ENCODE assay signal across 14 cellular contexts in the genomic region with DNA sequence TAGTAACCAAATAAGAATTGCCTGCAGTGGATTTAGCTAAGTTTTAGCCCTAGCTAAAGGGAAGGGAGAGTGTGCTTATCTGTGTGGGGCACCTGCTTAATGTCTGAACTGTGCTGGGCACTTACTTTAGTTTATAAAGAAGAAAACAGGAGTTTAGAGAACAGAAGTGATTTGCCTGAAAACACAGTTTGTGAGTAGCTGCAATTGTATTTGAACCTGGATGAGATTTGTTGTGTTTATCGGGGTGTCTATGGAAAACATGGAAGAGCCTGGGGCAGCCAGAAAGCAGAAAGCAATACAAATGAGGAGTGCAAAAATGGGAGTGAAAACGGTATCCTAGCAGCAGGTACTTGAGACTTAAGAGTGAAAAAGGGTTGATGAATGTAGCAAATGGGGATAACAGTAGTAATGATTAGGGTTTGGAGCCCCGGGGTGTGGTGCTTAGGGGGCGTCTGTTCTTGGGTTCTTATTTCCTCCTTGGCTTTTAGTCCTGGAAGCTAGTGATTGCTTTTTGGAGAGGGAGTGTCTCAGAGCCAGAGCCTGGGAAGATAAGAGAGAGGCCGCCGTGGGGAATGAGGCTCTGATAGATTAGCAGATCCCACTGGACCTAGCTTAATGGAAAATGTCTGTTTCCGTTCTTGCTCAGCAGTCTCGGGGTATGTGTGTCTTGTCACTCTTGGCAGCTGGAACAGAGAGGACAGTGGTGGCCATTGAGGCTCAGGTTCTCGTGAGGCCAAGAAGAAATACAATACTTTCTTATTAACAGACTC. TPM values are rescaled to one million over a fixed set of nuclear protein-coding genes. Genes with fewer than 3 reads are reported as not detected.
DNase-seq lines count a peak whose midpoint lies in the region; ATAC-seq, FAIRE-seq and TF ChIP-seq lines count a peak whose summit lies in the region.
"Had no signal": no experiment of that assay in that cellular context is flagged by ENCODE, and none has a peak within 500 bp of the region (broad histone marks: within the 10 kb centered on the region; RNA-seq: fewer than 3 reads in every experiment).

No MANE protein-coding gene starts in this region.

- H3K36me3 Mint-ChIP-seq in activated CD8-positive, alpha-beta memory T cell treated with anti-CD3 and anti-CD28 coated beads, Interleukin-2, amount 10 ng/mL, durations not matched to agents 7 days and 5 days: peaks cover 37% of the 10 kb centered on the region

- H3K9ac ChIP-seq in GM12878 (ENCODE audit: control insufficient read depth, insufficient read depth, low read length) (no peak overlapping the region), subcutaneous abdominal adipose tissue (ENCODE audit: low read length in 5 of 5) (peak overlapping the region in 4 of 5 donors; percentile 15 to 41 (median 27))

- TF ChIP-seq POLR2A in GM12878 (IDR thresholded peaks at IDR 0.05; ENCODE audit: low read depth, low read length): no peak

- no peak for TF ChIP-seq RAD21 in GM12878 (IDR thresholded peaks at IDR 0.05; ENCODE audit: insufficient read depth, low read depth, low read length)

- ATAC-seq in activated CD8-positive, alpha-beta memory T cell treated with anti-CD3 and anti-CD28 coated beads, Interleukin-2, amount 10 ng/mL, durations not matched to agents 7 days and 5 days: peak; percentile 4
- peak; percentile 6; the same call in 2 of the 3 replicates for ATAC-seq in GM12878
- ATAC-seq: sciatic nerve had no signal

- no peak for TF ChIP-seq CTCF in GM12878 (IDR thresholded peaks at IDR 0.05 in 2 of 3, conservative IDR thresholded peaks at IDR 0.05 in 1 of 3; ENCODE audit: control insufficient read depth in 2 of 3, extremely low read depth in 1 of 3, insufficient read depth in 1 of 3, low read depth in 3 of 3, low read length in 3 of 3)

- no peak overlapping the region for H3K4me3 Mint-ChIP-seq in activated CD8-positive, alpha-beta memory T cell treated with anti-CD3 and anti-CD28 coated beads, Interleukin-2, amount 10 ng/mL, durations not matched to agents 7 days and 5 days

- in situ Hi-C loops in GM12878 (cut with MboI): no loop called here

- RAD21 ChIA-PET in GM12878 (lab: Charles Lee; ENCODE audit: unreplicated experiment): interaction anchor here (1.4 to 1.9 kb wide), 2 partner anchors 45 to 47 kb away, joined by 5 to 9 read pairs; a partner anchor contains a TSS

- no peak for DNase-seq in activated CD8-positive, alpha-beta memory T cell treated with anti-CD3 and anti-CD28 coated beads, Interleukin-2, amount 10 ng/mL, durations not matched to agents 7 days and 5 days
- DNase-seq in activated CD8-positive, alpha-beta memory T cell treated with anti-CD3 and anti-CD28 coated beads, Interleukin-2, amount 50 U/mL, for 48 hours: no peak
- DNase-seq in GM12878 (ENCODE audit: low read depth, low spot score): no peak
- DNase-seq in islet precursor cell: peak; percentile 66
- no peak for DNase-seq in NCI-H526 (lab: John Stamatoyannopoulos, UW)
- no peak for DNase-seq in NK-92 treated with Interleukin-12 subunit alpha and Interleukin-12 subunit beta, amount 100 ng/mL, for 24 hours (lab: John Stamatoyannopoulos, UW)
- DNase-seq in NCI-H748 treated with DMSO at 0.1 percent for 48 hours (lab: John Stamatoyannopoulos, UW): no peak
- DNase-seq: NCI-H2171 treated with DMSO at 0.1 percent for 48 hours, PC-3, T1000, upper lobe of left lung had no signal

- TF ChIP-seq EP300 in GM12878 (IDR thresholded peaks at IDR 0.05; ENCODE audit: borderline replicate concordance in 1 of 2, control insufficient read depth in 1 of 2, low read depth in 2 of 2, low read length in 2 of 2): no peak

- CTCF ChIA-PET in activated CD8-positive, alpha-beta memory T cell treated with anti-CD3 and anti-CD28 coated beads, Interleukin-2, amount 10 ng/mL, durations not matched to agents 7 days and 5 days (lab: Charles Lee): interaction anchor here (1.1 to 8.6 kb wide), 5 partner anchors 35 to 113 kb away, joined by 3 to 116 read pairs (median 5); a partner anchor contains a TSS
- CTCF ChIA-PET in GM12878 (lab: Yijun Ruan, JAX): interaction anchor here (0.6 to 9.6 kb wide), 16 partner anchors 9 to 315 kb away, joined by 3 to 152 read pairs (median 6); a partner anchor contains a TSS

- FAIRE-seq in GM12878 (lab: Jason Lieb, UNC): no peak
- FAIRE-seq: endothelial cell of umbilical vein had no signal

- no peak overlapping the region for H3K27ac ChIP-seq in GM12878 (ENCODE audit: control insufficient read depth, insufficient read depth)
- no peak overlapping the region for H3K27ac ChIP-seq in subcutaneous abdominal adipose tissue (ENCODE audit: low read depth, low read length)
- H3K27ac ChIP-seq: upper lobe of left lung had no signal

- BruUV-seq in GM12878 (replicated peaks; lab: Mats Ljungman, UMichigan): no TSS peak

- H3K27me3 Mint-ChIP-seq in activated CD8-positive, alpha-beta memory T cell treated with anti-CD3 and anti-CD28 coated beads, Interleukin-2, amount 10 ng/mL, durations not matched to agents 7 days and 5 days: no peaks in the 10 kb centered on the region

- no peaks in the 10 kb centered on the region for H4K20me1 ChIP-seq in GM12878 (ENCODE audit: control insufficient read depth, insufficient read depth)

- H3K9me3 ChIP-seq in GM12878 (replicated peaks; ENCODE audit: control insufficient read depth, insufficient read depth, low read length) (no peaks in the 10 kb centered on the region), subcutaneous abdominal adipose tissue (ENCODE audit: control insufficient read depth in 5 of 5, low read length in 5 of 5) (no peaks in the 10 kb centered on the region)
- H3K9me3 ChIP-seq: upper lobe of left lung had no signal

- H3K79me2 ChIP-seq in GM12878 (ENCODE audit: control insufficient read depth, insufficient read depth, low read length): peaks cover 84% of the 10 kb centered on the region

- POLR2A ChIA-PET in GM12878 (lab: Charles Lee): interaction anchor here (0.7 to 1.8 kb wide), 3 partner anchors 8 to 232 kb away, joined by 3 to 5 read pairs (median 4); no protein-coding TSS in a partner anchor

- WGBS in GM12878 (ENCODE audit: insufficient coverage, insufficient replicate concordance, low lambda C conversion rate, missing lambda C conversion rate): 71% methylated on average over 9 of the region's 9 CpGs

- peak overlapping the region; percentile 28 for H3K4me2 ChIP-seq in GM12878 (ENCODE audit: control insufficient read depth, insufficient read depth)

- H3K27me3 ChIP-seq in GM12878 (replicated peaks in 1 of 2; ENCODE audit: control insufficient read depth in 2 of 2, insufficient read depth in 2 of 2, low read length in 1 of 2) (no peaks in the 10 kb centered on the region), subcutaneous abdominal adipose tissue (ENCODE audit: control insufficient read depth in 5 of 5, insufficient read depth in 4 of 5, low read length in 5 of 5) (no peaks in the 10 kb centered on the region)
- H3K27me3 ChIP-seq: upper lobe of left lung had no signal

- intact Hi-C loops in GM12878 (cut with micrococcal nuclease; ENCODE audit: unreplicated experiment): no loop called here

- H3K4me1 Mint-ChIP-seq in activated CD8-positive, alpha-beta memory T cell treated with anti-CD3 and anti-CD28 coated beads, Interleukin-2, amount 10 ng/mL, durations not matched to agents 7 days and 5 days: peaks cover 67% of the 10 kb centered on the region

- H2AFZ ChIP-seq in GM12878 (ENCODE audit: control insufficient read depth, low read depth, low read length): no peak overlapping the region

- H3K4me1 ChIP-seq in GM12878 (ENCODE audit: control insufficient read depth, insufficient read depth, low read length): no peaks in the 10 kb centered on the region
- peaks cover 7 to 50% (median 44%) of the 10 kb centered on the region in 5 donors for H3K4me1 ChIP-seq in subcutaneous abdominal adipose tissue (ENCODE audit: control insufficient read depth in 5 of 5, insufficient read depth in 5 of 5, low read length in 5 of 5)

- no peaks in the 10 kb centered on the region for H3K9me3 Mint-ChIP-seq in activated CD8-positive, alpha-beta memory T cell treated with anti-CD3 and anti-CD28 coated beads, Interleukin-2, amount 10 ng/mL, durations not matched to agents 7 days and 5 days (ENCODE audit: low read depth)

- SMC1A ChIA-PET in GM12878 (lab: Charles Lee; ENCODE audit: uncharacterized antibody, unreplicated experiment): interaction anchor here (0.5 to 11.8 kb wide), 11 partner anchors 12 to 151 kb away, joined by 3 to 108 read pairs (median 4); a partner anchor contains a TSS

- H3K36me3 ChIP-seq in GM12878 (ENCODE audit: control insufficient read depth in 2 of 2, insufficient read depth in 2 of 2, low read length in 1 of 2) (peaks cover 0 to 13% of the 10 kb centered on the region in 2 experiments; a peak in 2 of 4 replicates), subcutaneous abdominal adipose tissue (ENCODE audit: control insufficient read depth in 5 of 5, insufficient read depth in 5 of 5, low read length in 5 of 5) (peaks cover 5 to 22% (median 8%) of the 10 kb centered on the region in 5 donors)

- H3K4me3 ChIP-seq in GM12878 (peak overlapping the region; percentile 42; the same call in 1 of the 2 replicates), subcutaneous abdominal adipose tissue (ENCODE audit: low read depth in 1 of 5, low read length in 5 of 5) (no peak overlapping the region)
- H3K4me3 ChIP-seq: upper lobe of left lung had no signal

- peak overlapping the region; percentile 3 for H3K27ac Mint-ChIP-seq in activated CD8-positive, alpha-beta memory T cell treated with anti-CD3 and anti-CD28 coated beads, Interleukin-2, amount 10 ng/mL, durations not matched to agents 7 days and 5 days

RNA-seq across cellular contexts. Expression of a gene that starts 5.6 kb away (rescaled TPM):
- total RNA-seq in activated CD8-positive, alpha-beta memory T cell treated with anti-CD3 and anti-CD28 coated beads, Interleukin-2, amount 10 ng/mL, durations not matched to agents 7 days and 5 days: 10 to 100 TPM; 68.7 to 99.8 TPM
- 41.6 and 44.9 TPM in 2 replicates for total RNA-seq in GM12878 (2013; cell fraction: nucleolus; rRNA removed)
- total RNA-seq in GM12878 (2014; rRNA removed) (79.6 and 92.2 TPM in 2 replicates), GM12878 (2014; rRNA removed; fragmentation: Illumina TruSeq; extraction: Trizol) (34.0 and 36.0 TPM in 2 replicates), GM12878 (2021) (78.3 and 87.5 TPM in 2 replicates)
- 47.3 TPM for polyA plus RNA-seq in GM12878 (2011; ENCODE audit: low read depth)
- polyA plus RNA-seq in GM12878 (2011; rRNA removed) (29.2 and 52.8 TPM in 2 replicates), GM12878 (2014; fragmentation: Illumina TruSeq; extraction: Trizol) (121 and 132 TPM in 2 replicates), GM12878 (2014; fragmentation: Nextera tagmentation; extraction: Ambion mirVana) (10 to 100 TPM; 23.8 to 30.1 TPM), GM12878 (2014; rRNA removed) (52.6 and 56.6 TPM in 2 replicates), GM12878 (2016; fragmentation: Nextera tagmentation; extraction: Ambion mirVana) (10 to 100 TPM; 73.5 to 77.2 TPM)
- polyA plus RNA-seq in GM12878 (2011; cell fraction: cytosol; rRNA removed): 88.4 and 93.1 TPM in 2 replicates
- polyA plus RNA-seq in GM12878 (2011; cell fraction: nucleus; rRNA removed): 48.7 and 57.5 TPM in 2 replicates
- polyA plus RNA-seq in GM12878 (2012): 53.5 and 59.4 TPM in 2 replicates
- 60.8 and 108 TPM in 2 replicates for polyA minus RNA-seq in GM12878 (2011; rRNA and poly(A)+ RNA removed)
- 32.9 and 54.4 TPM in 2 replicates for polyA minus RNA-seq in GM12878 (2011; cell fraction: cytosol; rRNA and poly(A)+ RNA removed)
- 18.6 and 34.4 TPM in 2 replicates for polyA minus RNA-seq in GM12878 (2011; cell fraction: nucleus; rRNA and poly(A)+ RNA removed)

RNA-seq across cellular contexts. Expression of a gene that starts 21.4 kb away (rescaled TPM):
- 100 to 1,000 TPM; 258 to 340 TPM for total RNA-seq in activated CD8-positive, alpha-beta memory T cell treated with anti-CD3 and anti-CD28 coated beads, Interleukin-2, amount 10 ng/mL, durations not matched to agents 7 days and 5 days
- total RNA-seq in GM12878 (2013; cell fraction: nucleolus; rRNA removed): 39.3 and 39.8 TPM in 2 replicates
- 237 and 258 TPM in 2 replicates for total RNA-seq in GM12878 (2014; rRNA removed)
- 267 and 277 TPM in 2 replicates for total RNA-seq in GM12878 (2014; rRNA removed; fragmentation: Illumina TruSeq; extraction: Trizol)
- 261 and 271 TPM in 2 replicates for total RNA-seq in GM12878 (2021)
- 91.5 TPM for polyA plus RNA-seq in GM12878 (2011; ENCODE audit: low read depth)
- 200 and 203 TPM in 2 replicates for polyA plus RNA-seq in GM12878 (2011; rRNA removed)
- polyA plus RNA-seq in GM12878 (2011; cell fraction: cytosol; rRNA removed): 144 and 155 TPM in 2 replicates
- 134 and 144 TPM in 2 replicates for polyA plus RNA-seq in GM12878 (2011; cell fraction: nucleus; rRNA removed)
- 118 and 127 TPM in 2 replicates for polyA plus RNA-seq in GM12878 (2012)
- 372 and 388 TPM in 2 replicates for polyA plus RNA-seq in GM12878 (2014; fragmentation: Illumina TruSeq; extraction: Trizol)
- 10 to 100 TPM; 28.3 to 65.9 TPM for polyA plus RNA-seq in GM12878 (2014; fragmentation: Nextera tagmentation; extraction: Ambion mirVana)
- 217 and 223 TPM in 2 replicates for polyA plus RNA-seq in GM12878 (2014; rRNA removed)
- polyA plus RNA-seq in GM12878 (2016; fragmentation: Nextera tagmentation; extraction: Ambion mirVana): 10 to 100 TPM; 45.1 to 81.9 TPM
- polyA minus RNA-seq in GM12878 (2011; rRNA and poly(A)+ RNA removed): 62.2 and 108 TPM in 2 replicates
- polyA minus RNA-seq in GM12878 (2011; cell fraction: cytosol; rRNA and poly(A)+ RNA removed): 51.7 and 58.8 TPM in 2 replicates
- 25.5 and 37.3 TPM in 2 replicates for polyA minus RNA-seq in GM12878 (2011; cell fraction: nucleus; rRNA and poly(A)+ RNA removed)

RNA-seq across cellular contexts. Expression of a gene that starts 32.0 kb away (rescaled TPM):
- 10 to 100 TPM; 60.4 to 80.0 TPM for total RNA-seq in activated CD8-positive, alpha-beta memory T cell treated with anti-CD3 and anti-CD28 coated beads, Interleukin-2, amount 10 ng/mL, durations not matched to agents 7 days and 5 days
- total RNA-seq in GM12878 (2013; cell fraction: nucleolus; rRNA removed): 2.3 and 4.3 TPM in 2 replicates
- total RNA-seq in GM12878 (2014; rRNA removed) (131 and 135 TPM in 2 replicates), GM12878 (2014; rRNA removed; fragmentation: Illumina TruSeq; extraction: Trizol) (119 and 120 TPM in 2 replicates), GM12878 (2021) (87.4 and 104 TPM in 2 replicates)
- 66.1 TPM for polyA plus RNA-seq in GM12878 (2011; ENCODE audit: low read depth)
- polyA plus RNA-seq in GM12878 (2011; rRNA removed) (84.8 and 98.9 TPM in 2 replicates), GM12878 (2014; fragmentation: Illumina TruSeq; extraction: Trizol) (172 and 173 TPM in 2 replicates), GM12878 (2014; fragmentation: Nextera tagmentation; extraction: Ambion mirVana) (100 to 1,000 TPM; 245 to 269 TPM), GM12878 (2014; rRNA removed) (154 and 180 TPM in 2 replicates), GM12878 (2016; fragmentation: Nextera tagmentation; extraction: Ambion mirVana) (100 to 1,000 TPM; 132 to 136 TPM)
- polyA plus RNA-seq in GM12878 (2011; cell fraction: cytosol; rRNA removed): 86.3 and 90.5 TPM in 2 replicates
- 51.7 and 59.4 TPM in 2 replicates for polyA plus RNA-seq in GM12878 (2011; cell fraction: nucleus; rRNA removed)
- polyA plus RNA-seq in GM12878 (2012): 73.5 and 76.5 TPM in 2 replicates
- 43.6 and 44.0 TPM in 2 replicates for polyA minus RNA-seq in GM12878 (2011; rRNA and poly(A)+ RNA removed)
- 11.8 and 22.1 TPM in 2 replicates for polyA minus RNA-seq in GM12878 (2011; cell fraction: cytosol; rRNA and poly(A)+ RNA removed)
- 9.6 and 13.0 TPM in 2 replicates for polyA minus RNA-seq in GM12878 (2011; cell fraction: nucleus; rRNA and poly(A)+ RNA removed)

RNA-seq across cellular contexts. Expression of a gene that starts 43.7 kb away (rescaled TPM):
- 100 to 1,000 TPM; 157 to 205 TPM for total RNA-seq in activated CD8-positive, alpha-beta memory T cell treated with anti-CD3 and anti-CD28 coated beads, Interleukin-2, amount 10 ng/mL, durations not matched to agents 7 days and 5 days
- total RNA-seq in GM12878 (2013; cell fraction: nucleolus; rRNA removed): 22.4 and 23.9 TPM in 2 replicates
- total RNA-seq in GM12878 (2014; rRNA removed) (9.9 and 11.4 TPM in 2 replicates), GM12878 (2014; rRNA removed; fragmentation: Illumina TruSeq; extraction: Trizol) (4.6 and 5.4 TPM in 2 replicates), GM12878 (2021) (15.9 and 17.4 TPM in 2 replicates)
- 1.8 TPM for polyA plus RNA-seq in GM12878 (2011; ENCODE audit: low read depth)
- polyA plus RNA-seq in GM12878 (2011; rRNA removed) (3.7 and 9.7 TPM in 2 replicates), GM12878 (2014; fragmentation: Illumina TruSeq; extraction: Trizol) (2.2 and 4.4 TPM in 2 replicates), GM12878 (2014; fragmentation: Nextera tagmentation; extraction: Ambion mirVana) (1 to 10 TPM in 1 of 2 experiments, under 1 TPM in 1; 0.72 to 1.8 TPM), GM12878 (2014; rRNA removed) (10.7 and 11.6 TPM in 2 replicates), GM12878 (2016; fragmentation: Nextera tagmentation; extraction: Ambion mirVana) (1 to 10 TPM; 6.5 to 7.4 TPM)
- polyA plus RNA-seq in GM12878 (2011; cell fraction: cytosol; rRNA removed): 11.4 and 13.8 TPM in 2 replicates
- 23.0 and 23.7 TPM in 2 replicates for polyA plus RNA-seq in GM12878 (2011; cell fraction: nucleus; rRNA removed)
- polyA plus RNA-seq in GM12878 (2012): 3.4 and 5.8 TPM in 2 replicates
- 8.1 and 15.6 TPM in 2 replicates for polyA minus RNA-seq in GM12878 (2011; rRNA and poly(A)+ RNA removed)
- 8.7 and 12.3 TPM in 2 replicates for polyA minus RNA-seq in GM12878 (2011; cell fraction: cytosol; rRNA and poly(A)+ RNA removed)
- polyA minus RNA-seq in GM12878 (2011; cell fraction: nucleus; rRNA and poly(A)+ RNA removed): 19.2 and 32.7 TPM in 2 replicates

RNA-seq across cellular contexts. Expression of a gene that starts 44.3 kb away (rescaled TPM):
- 10 to 100 TPM; 56.0 to 70.3 TPM for total RNA-seq in activated CD8-positive, alpha-beta memory T cell treated with anti-CD3 and anti-CD28 coated beads, Interleukin-2, amount 10 ng/mL, durations not matched to agents 7 days and 5 days
- total RNA-seq in GM12878 (2013; cell fraction: nucleolus; rRNA removed): 36.3 and 40.0 TPM in 2 replicates
- total RNA-seq in GM12878 (2014; rRNA removed): 42.1 and 44.8 TPM in 2 replicates
- 49.2 and 55.7 TPM in 2 replicates for total RNA-seq in GM12878 (2014; rRNA removed; fragmentation: Illumina TruSeq; extraction: Trizol)
- total RNA-seq in GM12878 (2021): 40.0 and 48.3 TPM in 2 replicates
- polyA plus RNA-seq in GM12878 (2011; ENCODE audit: low read depth): 17.6 TPM
- 43.9 and 55.3 TPM in 2 replicates for polyA plus RNA-seq in GM12878 (2011; rRNA removed)
- 51.6 and 54.0 TPM in 2 replicates for polyA plus RNA-seq in GM12878 (2011; cell fraction: cytosol; rRNA removed)
- polyA plus RNA-seq in GM12878 (2011; cell fraction: nucleus; rRNA removed): 18.7 and 24.4 TPM in 2 replicates
- polyA plus RNA-seq in GM12878 (2012): 26.9 and 27.9 TPM in 2 replicates
- polyA plus RNA-seq in GM12878 (2014; fragmentation: Illumina TruSeq; extraction: Trizol): 111 and 112 TPM in 2 replicates
- polyA plus RNA-seq in GM12878 (2014; fragmentation: Nextera tagmentation; extraction: Ambion mirVana): 10 to 100 TPM; 16.4 to 26.1 TPM
- 49.2 and 56.2 TPM in 2 replicates for polyA plus RNA-seq in GM12878 (2014; rRNA removed)
- polyA plus RNA-seq in GM12878 (2016; fragmentation: Nextera tagmentation; extraction: Ambion mirVana): 10 to 100 TPM; 45.5 to 47.7 TPM
- polyA minus RNA-seq in GM12878 (2011; rRNA and poly(A)+ RNA removed): 48.7 and 57.9 TPM in 2 replicates
- polyA minus RNA-seq in GM12878 (2011; cell fraction: cytosol; rRNA and poly(A)+ RNA removed): 14.0 and 14.8 TPM in 2 replicates
- 29.0 and 51.5 TPM in 2 replicates for polyA minus RNA-seq in GM12878 (2011; cell fraction: nucleus; rRNA and poly(A)+ RNA removed)
